Comparison of ENCODE assay signal across 8 cellular contexts in the genomic region with DNA sequence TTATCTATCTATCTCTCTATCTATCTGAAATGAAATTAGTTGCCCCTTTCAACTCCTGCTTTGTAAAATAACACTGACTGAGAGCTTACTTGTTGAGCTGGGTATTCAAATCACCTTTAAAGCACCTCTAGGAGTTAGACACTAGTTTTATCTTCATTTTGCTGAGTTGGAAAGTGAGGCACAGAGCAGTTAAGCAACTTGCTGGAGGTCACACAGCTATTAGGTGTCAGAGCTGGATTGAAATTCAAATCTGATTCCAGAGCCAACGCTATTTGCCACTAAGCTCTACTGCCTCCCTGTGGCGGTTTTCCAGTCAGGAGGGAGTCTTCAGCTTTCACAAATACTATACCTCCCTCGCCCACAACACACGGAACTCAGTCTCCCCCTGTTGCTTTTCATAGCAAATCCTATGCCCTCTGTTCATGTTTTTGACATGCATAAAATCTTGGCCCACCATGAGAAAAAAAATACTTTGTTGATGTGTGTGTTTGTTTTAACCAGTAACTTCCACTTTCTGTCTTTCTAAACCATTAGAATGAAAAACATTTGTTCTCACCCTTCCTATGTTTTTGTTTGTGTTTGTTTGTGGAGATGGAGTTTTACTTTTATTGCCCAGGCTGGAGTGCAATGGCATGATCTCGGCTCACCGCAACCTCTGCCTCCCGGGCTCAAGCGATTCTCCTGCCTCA.
A peak's percentile ranks its signal among the peaks of the same experiment; 100 is the strongest.
DNase-seq lines count a peak whose midpoint lies in the region; ATAC-seq and TF ChIP-seq lines count a peak whose summit lies in the region.

No MANE protein-coding gene starts in this region.

- no peaks in the 10 kb centered on the region for H3K9me3 Mint-ChIP-seq in WTC11

- no peaks in the 10 kb centered on the region for H3K27me3 Mint-ChIP-seq in WTC11 (ENCODE audit: low read depth)

- H3K79me2 ChIP-seq in neural cell (replicated peaks; ENCODE audit: insufficient read depth, low read length) = no peaks in the 10 kb centered on the region

- DNase-seq in COLO668 (lab: John Stamatoyannopoulos, UW; ENCODE audit: unreplicated experiment) (peak; percentile 11), KG1 (lab: John Stamatoyannopoulos, UW) (peak; percentile 17), WTC11 (ENCODE audit: low spot score) (peak; percentile 56), dermis blood vessel endothelial cell (peak; percentile 79)

- H2AFZ ChIP-seq in neural cell (ENCODE audit: low read depth, low read length) = no peak overlapping the region

- no peaks in the 10 kb centered on the region for H3K9me3 ChIP-seq in neural cell (ENCODE audit: low read length)

- TF ChIP-seq CTCF in WTC11 (IDR thresholded peaks at IDR 0.05) (peak; percentile 28; the same call in 1 of the 2 replicates), neural cell (IDR thresholded peaks at IDR 0.05; ENCODE audit: poor library complexity, severe bottlenecking) (peak; percentile 14)

- no peaks in the 10 kb centered on the region for H3F3A ChIP-seq in neural cell (ENCODE audit: insufficient read depth, low read length, poor library complexity, severe bottlenecking)

- no peak overlapping the region for H3K27ac Mint-ChIP-seq in WTC11

- POLR2A ChIA-PET in WTC11 (lab: Charles Lee) = no interaction called here

- no peak for TF ChIP-seq RAD21 in neural cell (conservative IDR thresholded peaks at IDR 0.05)

- H3K27me3 ChIP-seq in neural cell (ENCODE audit: insufficient read depth, low read depth, low read length) = no peaks in the 10 kb centered on the region

- CTCF ChIA-PET in WTC11 (lab: Charles Lee) = interaction anchor here (0.6 to 1.8 kb wide), 10 partner anchors 19 to 317 kb away, joined by 3 to 7 read pairs (median 4); no protein-coding TSS in a partner anchor

- H3K36me3 ChIP-seq in neural cell (ENCODE audit: insufficient read depth, low read length) = no peaks in the 10 kb centered on the region

- no peak overlapping the region for H3K27ac ChIP-seq in neural cell (ENCODE audit: low read length)

- H3K4me2 ChIP-seq in neural cell (ENCODE audit: low read length) = no peak overlapping the region

- TF ChIP-seq EP300 in neural cell (conservative IDR thresholded peaks at IDR 0.05; ENCODE audit: poor library complexity, severe bottlenecking) = no peak

- H3K9me2 ChIP-seq in neural cell (ENCODE audit: insufficient read depth, low read length) = no peaks in the 10 kb centered on the region

- ATAC-seq in WTC11 (peak; percentile 89), HG03439 (IDR thresholded peaks at IDR 0.05; ENCODE audit: unreplicated experiment) (no peak), HG03432 (IDR thresholded peaks at IDR 0.05; ENCODE audit: unreplicated experiment) (no peak), GM21619 (IDR thresholded peaks at IDR 0.05; ENCODE audit: unreplicated experiment) (no peak)

- H3K4me1 Mint-ChIP-seq in WTC11 = peaks cover 6% of the 10 kb centered on the region

- H4K20me1 ChIP-seq in neural cell (ENCODE audit: insufficient read depth) = no peaks in the 10 kb centered on the region

- no peak overlapping the region for H3K4me3 Mint-ChIP-seq in WTC11

- H3K36me3 Mint-ChIP-seq in WTC11 = no peaks in the 10 kb centered on the region

- H3K4me3 ChIP-seq in neural cell (ENCODE audit: low read length) = no peak overlapping the region

- no peak overlapping the region for H3K9ac ChIP-seq in neural cell (ENCODE audit: low read length)

TF ChIP-seq in WTC11, 78 proteins besides CTCF, POLR2A, EP300 and RAD21:
- TF ChIP-seq TEAD1 (CRISPR knock-in tag; IDR thresholded peaks at IDR 0.05) (no peak), ZNF121 (CRISPR knock-in tag; IDR thresholded peaks at IDR 0.05) (no peak), KAT7 (CRISPR knock-in tag; IDR thresholded peaks at IDR 0.05; ENCODE audit: borderline replicate concordance) (no peak), EMX1 (CRISPR knock-in tag; IDR thresholded peaks at IDR 0.05) (no peak)

TF ChIP-seq in neural cell, 6 proteins besides CTCF, POLR2A, EP300 and RAD21:
- TF ChIP-seq MXI1 (conservative IDR thresholded peaks at IDR 0.05; ENCODE audit: poor library complexity, severe bottlenecking) (no peak), TAF1 (IDR thresholded peaks at IDR 0.05; ENCODE audit: low read depth) (no peak), EZH2 (IDR thresholded peaks at IDR 0.05; ENCODE audit: borderline replicate concordance, insufficient read depth, low read length, poor library complexity, severe bottlenecking) (no peak), SMC3 (conservative IDR thresholded peaks at IDR 0.05; ENCODE audit: poor library complexity) (no peak), POLR2AphosphoS5 (IDR thresholded peaks at IDR 0.05) (no peak)
- TF ChIP-seq, protein P1, sequence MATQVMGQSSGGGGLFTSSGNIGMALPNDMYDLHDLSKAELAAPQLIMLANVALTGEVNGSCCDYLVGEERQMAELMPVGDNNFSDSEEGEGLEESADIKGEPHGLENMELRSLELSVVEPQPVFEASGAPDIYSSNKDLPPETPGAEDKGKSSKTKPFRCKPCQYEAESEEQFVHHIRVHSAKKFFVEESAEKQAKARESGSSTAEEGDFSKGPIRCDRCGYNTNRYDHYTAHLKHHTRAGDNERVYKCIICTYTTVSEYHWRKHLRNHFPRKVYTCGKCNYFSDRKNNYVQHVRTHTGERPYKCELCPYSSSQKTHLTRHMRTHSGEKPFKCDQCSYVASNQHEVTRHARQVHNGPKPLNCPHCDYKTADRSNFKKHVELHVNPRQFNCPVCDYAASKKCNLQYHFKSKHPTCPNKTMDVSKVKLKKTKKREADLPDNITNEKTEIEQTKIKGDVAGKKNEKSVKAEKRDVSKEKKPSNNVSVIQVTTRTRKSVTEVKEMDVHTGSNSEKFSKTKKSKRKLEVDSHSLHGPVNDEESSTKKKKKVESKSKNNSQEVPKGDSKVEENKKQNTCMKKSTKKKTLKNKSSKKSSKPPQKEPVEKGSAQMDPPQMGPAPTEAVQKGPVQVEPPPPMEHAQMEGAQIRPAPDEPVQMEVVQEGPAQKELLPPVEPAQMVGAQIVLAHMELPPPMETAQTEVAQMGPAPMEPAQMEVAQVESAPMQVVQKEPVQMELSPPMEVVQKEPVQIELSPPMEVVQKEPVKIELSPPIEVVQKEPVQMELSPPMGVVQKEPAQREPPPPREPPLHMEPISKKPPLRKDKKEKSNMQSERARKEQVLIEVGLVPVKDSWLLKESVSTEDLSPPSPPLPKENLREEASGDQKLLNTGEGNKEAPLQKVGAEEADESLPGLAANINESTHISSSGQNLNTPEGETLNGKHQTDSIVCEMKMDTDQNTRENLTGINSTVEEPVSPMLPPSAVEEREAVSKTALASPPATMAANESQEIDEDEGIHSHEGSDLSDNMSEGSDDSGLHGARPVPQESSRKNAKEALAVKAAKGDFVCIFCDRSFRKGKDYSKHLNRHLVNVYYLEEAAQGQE (IDR thresholded peaks at IDR 0.05; ENCODE audit: borderline replicate concordance) = no peak

Comparison
In these comparisons a context has a peak if more than half of its experiments do, and no peak if none do; other contexts are left out.
1. DNase-seq: peak in every context shown above with its lines; median percentile 79 in dermis blood vessel endothelial cell; 56 in WTC11; 17 in KG1; 11 in COLO668.